ENCODE assay signal across 9 cellular contexts in genomic region chr11:36354221-36355003, GRCh38. TPM values are rescaled to one million over a fixed set of nuclear protein-coding genes. Genes with fewer than 3 reads are reported as not detected.
DNase-seq lines count a peak whose midpoint lies in the region; ATAC-seq and TF ChIP-seq lines count a peak whose summit lies in the region.
"Had no signal": no experiment of that assay in that cellular context is flagged by ENCODE, and none has a peak within 500 bp of the region (broad histone marks: within the 10 kb centered on the region; RNA-seq: fewer than 3 reads in every experiment).

No MANE protein-coding gene starts in this region.

- peaks cover 2% of the 10 kb centered on the region for H3K27me3 Mint-ChIP-seq in activated CD4-positive, alpha-beta T cell treated with anti-CD3 and anti-CD28 coated beads, Interleukin-2, amount 10 ng/mL, durations not matched to agents 24 days and 14 days
- H3K27me3 Mint-ChIP-seq in activated B cell treated with CpG ODN at 0.5 μM for 24 hours: no peaks in the 10 kb centered on the region
- no peaks in the 10 kb centered on the region for H3K27me3 Mint-ChIP-seq in stimulated activated memory B cell treated with anti-CD40 and anti-IgM and Interleukin-4, amounts not matched to agents 10 μg/mL and 1 μg/mL and 100 μg/mL, for 72 hours

- H3K4me1 Mint-ChIP-seq in activated CD4-positive, alpha-beta T cell treated with anti-CD3 and anti-CD28 coated beads, Interleukin-2, amount 10 ng/mL, durations not matched to agents 24 days and 14 days: peaks cover 66% of the 10 kb centered on the region
- H3K4me1 Mint-ChIP-seq in activated B cell treated with CpG ODN at 0.5 μM for 24 hours: peaks cover 45% of the 10 kb centered on the region
- H3K4me1 Mint-ChIP-seq in stimulated activated memory B cell treated with anti-CD40 and anti-IgM and Interleukin-4, amounts not matched to agents 10 μg/mL and 1 μg/mL and 100 μg/mL, for 72 hours: peaks cover 70% of the 10 kb centered on the region

- peak overlapping the region; percentile 81 for H3K27ac Mint-ChIP-seq in activated CD4-positive, alpha-beta T cell treated with anti-CD3 and anti-CD28 coated beads, Interleukin-2, amount 10 ng/mL, durations not matched to agents 24 days and 14 days
- H3K27ac Mint-ChIP-seq in activated B cell treated with CpG ODN at 0.5 μM for 24 hours: no peak overlapping the region
- peak overlapping the region; percentile 25 for H3K27ac Mint-ChIP-seq in stimulated activated memory B cell treated with anti-CD40 and anti-IgM and Interleukin-4, amounts not matched to agents 10 μg/mL and 1 μg/mL and 100 μg/mL, for 72 hours

- no peaks in the 10 kb centered on the region for H3K36me3 ChIP-seq in aorta (ENCODE audit: control insufficient read depth in 1 of 2, insufficient read depth in 2 of 2, low read length in 1 of 2)

- no peak overlapping the region for H3K27ac ChIP-seq in aorta (ENCODE audit: low read depth in 1 of 2, low read length in 2 of 2)
- H3K27ac ChIP-seq: C4-2B had no signal

- no peak for TF ChIP-seq CTCF in activated B cell treated with CpG ODN at 0.5 μM for 24 hours (IDR thresholded peaks at IDR 0.05)

- no peaks in the 10 kb centered on the region for H3K9me3 ChIP-seq in aorta (ENCODE audit: control insufficient read depth, low read length)

- peak; percentile 71 for DNase-seq in activated CD4-positive, alpha-beta T cell treated with anti-CD3 and anti-CD28 coated beads, Interleukin-2, amount 10 ng/mL, durations not matched to agents 24 days and 14 days
- no peak for DNase-seq in activated CD4-positive, alpha-beta T cell treated with anti-CD3 and anti-CD28 coated beads for 1 hour
- DNase-seq in activated B cell treated with CpG ODN at 0.5 μM for 24 hours (no peak), midbrain (lab: John Stamatoyannopoulos, UW) (no peak), left cardiac atrium (no peak), aorta (no peak)

- POLR2A ChIA-PET in activated B cell treated with CpG ODN at 0.5 μM for 24 hours (lab: Charles Lee): no interaction called here

- H3K9me3 Mint-ChIP-seq in activated CD4-positive, alpha-beta T cell treated with anti-CD3 and anti-CD28 coated beads, Interleukin-2, amount 10 ng/mL, durations not matched to agents 24 days and 14 days: no peaks in the 10 kb centered on the region
- H3K9me3 Mint-ChIP-seq in activated B cell treated with CpG ODN at 0.5 μM for 24 hours: no peaks in the 10 kb centered on the region
- H3K9me3 Mint-ChIP-seq in stimulated activated memory B cell treated with anti-CD40 and anti-IgM and Interleukin-4, amounts not matched to agents 10 μg/mL and 1 μg/mL and 100 μg/mL, for 72 hours: no peaks in the 10 kb centered on the region

- intact Hi-C loops in activated CD4-positive, alpha-beta T cell treated with anti-CD3 and anti-CD28 coated beads, Interleukin-2, amount 10 ng/mL, durations not matched to agents 24 days and 14 days (cut with micrococcal nuclease): loop anchor here (1.0 to 10.0 kb wide), 8 partner anchors 23 to 1210 kb away; partner anchors contain the start of gene COMMD9
- intact Hi-C loops in activated B cell treated with CpG ODN at 0.5 μM for 24 hours (cut with micrococcal nuclease): loop anchor here (2.0 to 5.0 kb wide), 2 partner anchors 58 to 62 kb away; no protein-coding TSS in a partner anchor
- intact Hi-C loops in left cardiac atrium (cut with DNase I): no loop called here
- intact Hi-C loops in aorta (cut with DNase I): loop anchor here in 1 of 2 donors (10.0 kb wide), 1 partner anchor 140 kb away; no protein-coding TSS in a partner anchor

- H3K4me3 ChIP-seq in aorta (ENCODE audit: low read length in 2 of 2): no peak overlapping the region

- H3K36me3 Mint-ChIP-seq in activated CD4-positive, alpha-beta T cell treated with anti-CD3 and anti-CD28 coated beads, Interleukin-2, amount 10 ng/mL, durations not matched to agents 24 days and 14 days (ENCODE audit: low read depth): no peaks in the 10 kb centered on the region
- no peaks in the 10 kb centered on the region for H3K36me3 Mint-ChIP-seq in activated B cell treated with CpG ODN at 0.5 μM for 24 hours (ENCODE audit: low read depth)
- no peaks in the 10 kb centered on the region for H3K36me3 Mint-ChIP-seq in stimulated activated memory B cell treated with anti-CD40 and anti-IgM and Interleukin-4, amounts not matched to agents 10 μg/mL and 1 μg/mL and 100 μg/mL, for 72 hours

- no peaks in the 10 kb centered on the region for H3K4me1 ChIP-seq in aorta (ENCODE audit: control insufficient read depth in 1 of 2, insufficient read depth in 2 of 2, low read length in 2 of 2)

- peak; percentile 85 for ATAC-seq in HG02885 (IDR thresholded peaks at IDR 0.05; ENCODE audit: poor library complexity, unreplicated experiment)
- ATAC-seq in activated B cell treated with CpG ODN at 0.5 μM for 24 hours (ENCODE audit: low read depth): peak; percentile 38
- ATAC-seq in stimulated activated memory B cell treated with anti-CD40 and anti-IgM and Interleukin-4, amounts not matched to agents 10 μg/mL and 1 μg/mL and 100 μg/mL, for 72 hours: peak; percentile 59
- ATAC-seq in left cardiac atrium: no peak
- no peak for ATAC-seq in aorta (ENCODE audit: low FRiP score)

- CTCF ChIA-PET in activated B cell treated with CpG ODN at 0.5 μM for 24 hours (lab: Charles Lee): no interaction called here

- peak overlapping the region; percentile 48 for H3K4me3 Mint-ChIP-seq in activated CD4-positive, alpha-beta T cell treated with anti-CD3 and anti-CD28 coated beads, Interleukin-2, amount 10 ng/mL, durations not matched to agents 24 days and 14 days
- peak overlapping the region; percentile 17 for H3K4me3 Mint-ChIP-seq in activated B cell treated with CpG ODN at 0.5 μM for 24 hours
- H3K4me3 Mint-ChIP-seq in stimulated activated memory B cell treated with anti-CD40 and anti-IgM and Interleukin-4, amounts not matched to agents 10 μg/mL and 1 μg/mL and 100 μg/mL, for 72 hours: peak overlapping the region; percentile 47

- 72 to 73% methylated on average over 6 of the region's 6 CpGs for WGBS in aorta, 2 donors

- no peaks in the 10 kb centered on the region for H3K27me3 ChIP-seq in aorta (ENCODE audit: control insufficient read depth in 1 of 2, insufficient read depth in 2 of 2, low read length in 1 of 2)

RNA-seq across cellular contexts. Expression of gene PRR5L, which starts 58.3 kb away (rescaled TPM):
- 52.3 and 54.5 TPM in 2 replicates for total RNA-seq in activated CD4-positive, alpha-beta T cell treated with anti-CD3 and anti-CD28 coated beads, Interleukin-2, amount 10 ng/mL, durations not matched to agents 24 days and 14 days
- total RNA-seq in activated B cell treated with CpG ODN at 0.5 μM for 24 hours: 1.0 and 1.7 TPM in 2 replicates
- 1 to 10 TPM; 4.0 to 5.8 TPM for total RNA-seq in left cardiac atrium
- 10 to 100 TPM in 1 of 2 donors, 1 to 10 TPM in 1; 4.7 to 15.3 TPM for total RNA-seq in aorta
- polyA plus RNA-seq in aorta: 1 to 10 TPM; 3.3 to 6.0 TPM

Comparison
In these comparisons a context has a peak if more than half of its experiments do, and no peak if none do; other contexts are left out.
1. ATAC-seq: peak in HG02885 (single experiment), activated B cell treated with CpG ODN at 0.5 μM for 24 hours (single experiment) and stimulated activated memory B cell treated with anti-CD40 and anti-IgM and Interleukin-4, amounts not matched to agents 10 μg/mL and 1 μg/mL and 100 μg/mL, for 72 hours (single experiment); none in left cardiac atrium (0 of 2) and aorta (single experiment).
2. intact Hi-C loops: an anchor here in activated CD4-positive, alpha-beta T cell treated with anti-CD3 and anti-CD28 coated beads, Interleukin-2, amount 10 ng/mL, durations not matched to agents 24 days and 14 days (1.0 to 10.0 kb wide) and activated B cell treated with CpG ODN at 0.5 μM for 24 hours (2.0 to 5.0 kb wide); none called in left cardiac atrium.
3. Peak in every context shown above with its lines, with median percentiles within 50 percentile points of each other: H3K4me3 Mint-ChIP-seq.